Comparison of ENCODE assay signal across 10 cellular contexts in genomic region chr10:114684822-114685209, GRCh38. TPM values are rescaled to one million over a fixed set of nuclear protein-coding genes. Genes with fewer than 3 reads are reported as not detected.
A peak's percentile ranks its signal among the peaks of the same experiment; 100 is the strongest.
DNase-seq lines count a peak whose midpoint lies in the region; ATAC-seq and TF ChIP-seq lines count a peak whose summit lies in the region.
"Had no signal": no experiment of that assay in that cellular context is flagged by ENCODE, and none has a peak within 500 bp of the region (broad histone marks: within the 10 kb centered on the region; RNA-seq: fewer than 3 reads in every experiment).

No MANE protein-coding gene starts in this region.

- DNase-seq in Right ventricle myocardium superior (no peak), Right ventricle myocardium inferior (ENCODE audit: missing footprints) (no peak), vagina (ENCODE audit: extremely low spot score in 2 of 2) (no peak)
- no peak for DNase-seq in activated T-cell treated with anti-CD3 and anti-CD28 coated beads, Interleukin-2, amount 50 U/mL, for 48 hours
- DNase-seq: natural killer cell, SHP77 treated with DMSO at 0.1 percent for 48 hours had no signal

- WGBS in mesodermal cell (ENCODE audit: insufficient coverage in 2 of 2), 2 experiments = 67% methylated on average over 1 of the region's 5 CpGs; no CpG with 5 or more reads in 1 of the 2 experiments

- H3K9ac ChIP-seq in duodenal mucosa (ENCODE audit: low read depth in 1 of 2, low read length in 2 of 2) = peak overlapping the region in 1 of 2 donors; percentile 39

- intact Hi-C loops in Right ventricle myocardium superior (cut with DNase I) = loop anchor here (5.0 kb wide), 1 partner anchor 53 kb away; no protein-coding TSS in a partner anchor
- intact Hi-C loops in Right ventricle myocardium inferior (cut with DNase I) = loop anchor here (1.0 to 2.0 kb wide), 3 partner anchors 30 to 52 kb away; no protein-coding TSS in a partner anchor
- intact Hi-C loops in vagina (cut with DNase I) = no loop called here

- H3K27ac ChIP-seq in duodenal mucosa (ENCODE audit: low read depth, low read length) (peak overlapping the region; percentile 69), mesodermal cell (ENCODE audit: low read depth, low read length, severe bottlenecking) (peak overlapping the region; percentile 83), vagina (peak overlapping the region; percentile 44)

- H3K4me1 ChIP-seq in duodenal mucosa (ENCODE audit: control insufficient read depth in 1 of 2, insufficient read depth in 2 of 2, low read length in 2 of 2) = peaks cover 20 to 31% of the 10 kb centered on the region in 2 donors
- peaks cover 40% of the 10 kb centered on the region for H3K4me1 ChIP-seq in mesodermal cell (ENCODE audit: control insufficient read depth, insufficient read depth, low read length, poor library complexity, severe bottlenecking)
- peaks cover 34% of the 10 kb centered on the region for H3K4me1 ChIP-seq in vagina

- no peak for TF ChIP-seq CTCF in vagina (IDR thresholded peaks at IDR 0.05)

- H3K36me3 ChIP-seq in duodenal mucosa (ENCODE audit: control insufficient read depth in 1 of 2, insufficient read depth in 2 of 2, low read length in 2 of 2) = no peaks in the 10 kb centered on the region
- no peaks in the 10 kb centered on the region for H3K36me3 ChIP-seq in mesodermal cell (ENCODE audit: control insufficient read depth, insufficient read depth, low read length)
- no peaks in the 10 kb centered on the region for H3K36me3 ChIP-seq in vagina

- ATAC-seq in Right ventricle myocardium superior (ENCODE audit: poor library complexity) = peak; percentile 11
- no peak for ATAC-seq in Right ventricle myocardium inferior
- no peak for ATAC-seq in HG02870 (IDR thresholded peaks at IDR 0.05; ENCODE audit: unreplicated experiment)
- ATAC-seq in GM21447 (IDR thresholded peaks at IDR 0.05; ENCODE audit: unreplicated experiment) = no peak
- ATAC-seq: natural killer cell had no signal

- H3K27me3 ChIP-seq in duodenal mucosa (ENCODE audit: control insufficient read depth in 1 of 2, insufficient read depth in 2 of 2, low read length in 2 of 2) (no peaks in the 10 kb centered on the region), vagina (no peaks in the 10 kb centered on the region)

- TF ChIP-seq POLR2A in vagina (IDR thresholded peaks at IDR 0.05) = no peak

- H3K4me3 ChIP-seq in duodenal mucosa (ENCODE audit: low read depth in 1 of 2, low read length in 2 of 2) = peak overlapping the region; percentile 46 to 50
- no peak overlapping the region for H3K4me3 ChIP-seq in mesodermal cell (ENCODE audit: extremely low read depth, insufficient read depth, low read length, poor library complexity, severe bottlenecking)
- peak overlapping the region; percentile 20 to 21 for H3K4me3 ChIP-seq in vagina

- H3K9me3 ChIP-seq in duodenal mucosa (ENCODE audit: control insufficient read depth in 1 of 2, low read length in 2 of 2) (no peaks in the 10 kb centered on the region), mesodermal cell (ENCODE audit: control insufficient read depth, low read length) (no peaks in the 10 kb centered on the region), vagina (no peaks in the 10 kb centered on the region)

RNA-seq across cellular contexts. Expression of gene ABLIM1, which starts 26.7 kb away (rescaled TPM):
- total RNA-seq in Right ventricle myocardium superior = 772 TPM
- total RNA-seq in Right ventricle myocardium inferior = 730 TPM
- polyA plus RNA-seq in mesodermal cell (2013, experiment 1 of 2) = 23.9 TPM
- polyA plus RNA-seq in mesodermal cell (2013, experiment 2 of 2) = 19.0 TPM
- total RNA-seq in vagina = 176 TPM
